8 cellular contexts compared by ENCODE assay signal in genomic region chr6:24431045-24431451, GRCh38. TPM values are rescaled to one million over a fixed set of nuclear protein-coding genes. Genes with fewer than 3 reads are reported as not detected.
A peak's percentile ranks its signal among the peaks of the same experiment; 100 is the strongest.
DNase-seq lines count a peak whose midpoint lies in the region; ATAC-seq and TF ChIP-seq lines count a peak whose summit lies in the region.

No MANE protein-coding gene starts in this region.

- peaks cover 10% of the 10 kb centered on the region for H3K36me3 Mint-ChIP-seq in mesothelial cell of epicardium

- H3K27ac ChIP-seq in OCI-LY7 (ENCODE audit: low read depth, low read length, poor library complexity, severe bottlenecking), result no peak overlapping the region

- H3K9me2 ChIP-seq in OCI-LY7 (ENCODE audit: insufficient read depth, low read length), result no peaks in the 10 kb centered on the region

- peaks cover 72% of the 10 kb centered on the region for H3K36me3 ChIP-seq in OCI-LY7 (ENCODE audit: insufficient read depth, low read length)

- no peaks in the 10 kb centered on the region for H3K9me3 Mint-ChIP-seq in mesothelial cell of epicardium

- POLR2A ChIA-PET in OCI-LY7 (lab: Charles Lee), result interaction anchor here (0.9 to 1.2 kb wide), 2 partner anchors 18 to 92 kb away, joined by 3 read pairs; no protein-coding TSS in a partner anchor

- H4K20me1 ChIP-seq in OCI-LY7 (ENCODE audit: insufficient read depth, low read length), result no peaks in the 10 kb centered on the region

- no TSS peak for BruUV-seq in OCI-LY7 (replicated peaks; lab: Mats Ljungman, UMichigan)

- H2AFZ ChIP-seq in OCI-LY7 (ENCODE audit: low read length), result no peak overlapping the region

- peak; percentile 2 to 16 for DNase-seq in activated CD4-positive, alpha-beta T cell treated with anti-CD3 and anti-CD28 coated beads, Interleukin-2, amount 50 U/mL, for 48 hours
- no peak for DNase-seq in activated CD4-positive, alpha-beta T cell treated with anti-CD3 and anti-CD28 coated beads for 1 hour
- DNase-seq in HS-27A (ENCODE audit: low read depth), result peak; percentile 43
- peak; percentile 58 for DNase-seq in OCI-LY7 (ENCODE audit: low spot score)
- DNase-seq in dedifferentiated amniotic fluid mesenchymal stem cell (ENCODE audit: extremely low spot score), result peak; percentile 32
- no peak for DNase-seq in mesothelial cell of epicardium (ENCODE audit: low spot score in 2 of 2, unreplicated experiment in 2 of 2)
- no peak for DNase-seq in NK-92 (lab: John Stamatoyannopoulos, UW; ENCODE audit: unreplicated experiment)

- peaks cover 5% of the 10 kb centered on the region for H3K4me1 Mint-ChIP-seq in mesothelial cell of epicardium

- intact Hi-C loops in OCI-LY7 (cut with micrococcal nuclease; ENCODE audit: unreplicated experiment), result loop anchor here (2.0 to 5.0 kb wide), 3 partner anchors 91 to 261 kb away; no protein-coding TSS in a partner anchor

- H3K27me3 Mint-ChIP-seq in mesothelial cell of epicardium (ENCODE audit: low read depth), result no peaks in the 10 kb centered on the region

- H3K4me1 ChIP-seq in OCI-LY7 (ENCODE audit: insufficient read depth, low read length, poor library complexity, severe bottlenecking), result no peaks in the 10 kb centered on the region

- H3K4me2 ChIP-seq in OCI-LY7 (ENCODE audit: low read length), result no peak overlapping the region

- H3K79me2 ChIP-seq in OCI-LY7 (ENCODE audit: insufficient read depth, low read depth, low read length), result no peaks in the 10 kb centered on the region

- H3K27ac Mint-ChIP-seq in mesothelial cell of epicardium, result no peak overlapping the region

- CTCF ChIA-PET in OCI-LY7 (lab: Charles Lee; ENCODE audit: unreplicated experiment), result interaction anchor here (0.6 kb wide), 1 partner anchor 90 kb away, joined by 3 read pairs; no protein-coding TSS in a partner anchor

- H3K9me3 ChIP-seq in OCI-LY7 (ENCODE audit: low read length), result peaks cover 9% of the 10 kb centered on the region; the same call in 1 of the 2 replicates

- H3K4me3 Mint-ChIP-seq in mesothelial cell of epicardium, result no peak overlapping the region

- TF ChIP-seq CTCF in OCI-LY7 (conservative IDR thresholded peaks at IDR 0.05; ENCODE audit: low read length) (peak; percentile 95), mesothelial cell of epicardium (IDR thresholded peaks at IDR 0.05; ENCODE audit: unreplicated experiment) (peak; percentile 88)

- H3K4me3 ChIP-seq in OCI-LY7 (ENCODE audit: low read depth, low read length, poor library complexity, severe bottlenecking), result no peak overlapping the region

- ATAC-seq in GM19035 (IDR thresholded peaks at IDR 0.05; ENCODE audit: unreplicated experiment), result no peak

RNA-seq across cellular contexts. Expression of gene MRS2, which starts 28.3 kb away (rescaled TPM):
- not detected in 2 replicates for total RNA-seq in OCI-LY7 (2014; rRNA removed; shearing (Covaris generic))
- total RNA-seq in OCI-LY7 (2022), result 0.97 and 1.3 TPM in 2 replicates
- total RNA-seq in mesothelial cell of epicardium, result 27.5 to 28.3 TPM (median 27.5 TPM) in 3 replicates

RNA-seq across cellular contexts. Expression of gene GPLD1, which starts 58.3 kb away (rescaled TPM):
- 52.5 and 55.6 TPM in 2 replicates for total RNA-seq in OCI-LY7 (2014; rRNA removed; shearing (Covaris generic))
- total RNA-seq in OCI-LY7 (2022) (60.7 and 73.7 TPM in 2 replicates), mesothelial cell of epicardium (4.2 to 4.8 TPM (median 4.7 TPM) in 3 replicates)

Comparison
In these comparisons a context has a peak if more than half of its experiments do, and no peak if none do; other contexts are left out.
1. DNase-seq: peak in activated CD4-positive, alpha-beta T cell treated with anti-CD3 and anti-CD28 coated beads, Interleukin-2, amount 50 U/mL, for 48 hours (2 of 2), HS-27A (single experiment), OCI-LY7 (single experiment) and dedifferentiated amniotic fluid mesenchymal stem cell (single experiment); none in activated CD4-positive, alpha-beta T cell treated with anti-CD3 and anti-CD28 coated beads for 1 hour (single experiment), mesothelial cell of epicardium (0 of 2) and NK-92 (single experiment).
2. RNA of gene MRS2, which starts 28.3 kb away (total RNA-seq): 27.5 to 28.3 TPM in mesothelial cell of epicardium; 0.97 to 1.3 TPM in OCI-LY7; every median in the first group is over 10 times any median in the second.